In genomic region chr9:84294551-84294950, GRCh38 we compare ENCODE assay signal across 13 cellular contexts. TPM values are rescaled to one million over a fixed set of nuclear protein-coding genes. Genes with fewer than 3 reads are reported as not detected.
DNase-seq lines count a peak whose midpoint lies in the region; ATAC-seq and TF ChIP-seq lines count a peak whose summit lies in the region.
"Had no signal": no experiment of that assay in that cellular context is flagged by ENCODE, and none has a peak within 500 bp of the region (broad histone marks: within the 10 kb centered on the region; RNA-seq: fewer than 3 reads in every experiment).

No MANE protein-coding gene starts in this region.

- POLR2A ChIA-PET in activated naive CD8-positive, alpha-beta T cell treated with anti-CD3 and anti-CD28 coated beads, Interleukin-2, amount 10 ng/mL, durations not matched to agents 7 days and 5 days (lab: Charles Lee) = interaction anchor here (0.9 to 2.1 kb wide), 5 partner anchors 8 to 373 kb away, joined by 3 to 12 read pairs (median 4); partner anchors contain the start of genes HNRNPK, KIF27 and RMI1

- no peak overlapping the region for H2BK12ac ChIP-seq in trophoblast cell (ENCODE audit: low read length)

- no peaks in the 10 kb centered on the region for H3K9me3 Mint-ChIP-seq in activated CD8-positive, alpha-beta memory T cell treated with anti-CD3 and anti-CD28 coated beads, Interleukin-2, amount 10 ng/mL, durations not matched to agents 7 days and 5 days (ENCODE audit: low read depth)
- no peaks in the 10 kb centered on the region for H3K9me3 Mint-ChIP-seq in activated naive CD8-positive, alpha-beta T cell treated with anti-CD3 and anti-CD28 coated beads, Interleukin-2, amount 10 ng/mL, durations not matched to agents 7 days and 5 days
- H3K9me3 Mint-ChIP-seq: central memory CD8-positive, alpha-beta T cell had no signal

- H3K79me2 ChIP-seq in KMS-11 (ENCODE audit: insufficient read depth, low read depth) = no peaks in the 10 kb centered on the region
- H3K79me2 ChIP-seq in trophoblast cell (ENCODE audit: control insufficient read depth, insufficient read depth, low read length, poor library complexity) = no peaks in the 10 kb centered on the region

- no peak overlapping the region for H4K12ac ChIP-seq in trophoblast cell (ENCODE audit: low read depth, low read length)

- H3K4me3 ChIP-seq in KMS-11 (IDR thresholded peaks at IDR 0.05; ENCODE audit: insufficient read depth, low read depth, low read length) = no peak overlapping the region
- H3K4me3 ChIP-seq in trophoblast cell (ENCODE audit: low read depth, low read length) = no peak overlapping the region
- no peak overlapping the region for H3K4me3 ChIP-seq in sigmoid colon
- H3K4me3 ChIP-seq: transverse colon had no signal

- no peaks in the 10 kb centered on the region for H4K20me1 ChIP-seq in KMS-11 (ENCODE audit: insufficient read depth)

- TF ChIP-seq EP300 in sigmoid colon (IDR thresholded peaks at IDR 0.05) = no peak

- intact Hi-C loops in sigmoid colon (cut with DNase I) = no loop called here

- peaks cover 69% of the 10 kb centered on the region for H3K4me1 Mint-ChIP-seq in activated CD8-positive, alpha-beta memory T cell treated with anti-CD3 and anti-CD28 coated beads, Interleukin-2, amount 10 ng/mL, durations not matched to agents 7 days and 5 days
- peaks cover 57% of the 10 kb centered on the region for H3K4me1 Mint-ChIP-seq in activated naive CD8-positive, alpha-beta T cell treated with anti-CD3 and anti-CD28 coated beads, Interleukin-2, amount 10 ng/mL, durations not matched to agents 7 days and 5 days

- H3K23ac ChIP-seq in trophoblast cell (ENCODE audit: low read length) = no peak overlapping the region

- H4K91ac ChIP-seq in trophoblast cell (ENCODE audit: low read depth, low read length) = no peak overlapping the region

- TF ChIP-seq CTCF in KMS-11 (conservative IDR thresholded peaks at IDR 0.05; ENCODE audit: low read depth, low read length) (peak; percentile 25; the same call in 1 of the 2 replicates), sigmoid colon (IDR thresholded peaks at IDR 0.05) (no peak)

- DNase-seq in activated CD8-positive, alpha-beta memory T cell treated with anti-CD3 and anti-CD28 coated beads, Interleukin-2, amount 10 ng/mL, durations not matched to agents 7 days and 5 days = no peak
- DNase-seq in activated CD8-positive, alpha-beta memory T cell treated with anti-CD3 and anti-CD28 coated beads for 24 hours = no peak
- DNase-seq in activated naive CD8-positive, alpha-beta T cell treated with anti-CD3 and anti-CD28 coated beads, Interleukin-2, amount 10 ng/mL, durations not matched to agents 7 days and 5 days = no peak
- DNase-seq in trophoblast cell = peak; percentile 56 to 73
- DNase-seq in NAMALWA (ENCODE audit: low spot score) = no peak
- DNase-seq in sigmoid colon = no peak
- DNase-seq in activated gamma-delta T cell (lab: John Stamatoyannopoulos, UW) = no peak
- DNase-seq: left ventricle myocardium superior, transverse colon had no signal

- peak overlapping the region; percentile 99 for H3K27ac Mint-ChIP-seq in activated CD8-positive, alpha-beta memory T cell treated with anti-CD3 and anti-CD28 coated beads, Interleukin-2, amount 10 ng/mL, durations not matched to agents 7 days and 5 days
- peak overlapping the region; percentile 99 for H3K27ac Mint-ChIP-seq in activated naive CD8-positive, alpha-beta T cell treated with anti-CD3 and anti-CD28 coated beads, Interleukin-2, amount 10 ng/mL, durations not matched to agents 7 days and 5 days

- H3K9ac ChIP-seq in KMS-11 (no peak overlapping the region), trophoblast cell (ENCODE audit: low read length) (no peak overlapping the region)

- H3K27ac ChIP-seq in KMS-11 = no peak overlapping the region
- H3K27ac ChIP-seq in trophoblast cell (ENCODE audit: low read depth, low read length) = no peak overlapping the region
- H3K27ac ChIP-seq in sigmoid colon = no peak overlapping the region

- H3K4me2 ChIP-seq in KMS-11 (no peak overlapping the region), trophoblast cell (ENCODE audit: low read length) (no peak overlapping the region)

- ATAC-seq in activated CD8-positive, alpha-beta memory T cell treated with anti-CD3 and anti-CD28 coated beads, Interleukin-2, amount 10 ng/mL, durations not matched to agents 7 days and 5 days = no peak
- peak; percentile 18 for ATAC-seq in activated naive CD8-positive, alpha-beta T cell treated with anti-CD3 and anti-CD28 coated beads, Interleukin-2, amount 10 ng/mL, durations not matched to agents 7 days and 5 days (ENCODE audit: low read depth)
- ATAC-seq: left ventricle myocardium superior had no signal

- no peaks in the 10 kb centered on the region for H3K79me1 ChIP-seq in trophoblast cell (ENCODE audit: low read length)

- no peak overlapping the region for H3K18ac ChIP-seq in trophoblast cell (ENCODE audit: low read length)

- H2BK120ac ChIP-seq in trophoblast cell (ENCODE audit: insufficient read depth, low read length, poor library complexity) = no peak overlapping the region

- peaks cover 3% of the 10 kb centered on the region for H3K36me3 Mint-ChIP-seq in activated CD8-positive, alpha-beta memory T cell treated with anti-CD3 and anti-CD28 coated beads, Interleukin-2, amount 10 ng/mL, durations not matched to agents 7 days and 5 days
- peaks cover 2% of the 10 kb centered on the region for H3K36me3 Mint-ChIP-seq in activated naive CD8-positive, alpha-beta T cell treated with anti-CD3 and anti-CD28 coated beads, Interleukin-2, amount 10 ng/mL, durations not matched to agents 7 days and 5 days

- H3K36me3 ChIP-seq in KMS-11 (ENCODE audit: insufficient read depth) = no peaks in the 10 kb centered on the region
- no peaks in the 10 kb centered on the region for H3K36me3 ChIP-seq in trophoblast cell (ENCODE audit: control insufficient read depth in 1 of 2, insufficient read depth in 2 of 2, low read length in 2 of 2)
- H3K36me3 ChIP-seq in sigmoid colon = no peaks in the 10 kb centered on the region
- H3K36me3 ChIP-seq: transverse colon had no signal

- H3K4me3 Mint-ChIP-seq in activated CD8-positive, alpha-beta memory T cell treated with anti-CD3 and anti-CD28 coated beads, Interleukin-2, amount 10 ng/mL, durations not matched to agents 7 days and 5 days = no peak overlapping the region
- no peak overlapping the region for H3K4me3 Mint-ChIP-seq in activated naive CD8-positive, alpha-beta T cell treated with anti-CD3 and anti-CD28 coated beads, Interleukin-2, amount 10 ng/mL, durations not matched to agents 7 days and 5 days
- H3K4me3 Mint-ChIP-seq: central memory CD8-positive, alpha-beta T cell had no signal

- WGBS in trophoblast cell (ENCODE audit: extremely low coverage, insufficient coverage, insufficient read length) = no CpG with 5 or more reads among the region's 3 CpGs
- 82 to 90% methylated on average over 3 of the region's 3 CpGs for WGBS in sigmoid colon, 2 donors

- H2AFZ ChIP-seq in KMS-11 (ENCODE audit: low read depth) (no peak overlapping the region), trophoblast cell (ENCODE audit: insufficient read depth, low read length, poor library complexity) (no peak overlapping the region)

- H2AK5ac ChIP-seq in trophoblast cell (ENCODE audit: low read length) = no peak overlapping the region

- H3K27me3 Mint-ChIP-seq in activated CD8-positive, alpha-beta memory T cell treated with anti-CD3 and anti-CD28 coated beads, Interleukin-2, amount 10 ng/mL, durations not matched to agents 7 days and 5 days = no peaks in the 10 kb centered on the region
- no peaks in the 10 kb centered on the region for H3K27me3 Mint-ChIP-seq in activated naive CD8-positive, alpha-beta T cell treated with anti-CD3 and anti-CD28 coated beads, Interleukin-2, amount 10 ng/mL, durations not matched to agents 7 days and 5 days

- H2BK5ac ChIP-seq in trophoblast cell (ENCODE audit: low read depth, low read length, poor library complexity) = no peak overlapping the region

- H3K27me3 ChIP-seq in KMS-11 (ENCODE audit: insufficient read depth, low read depth) = no peaks in the 10 kb centered on the region
- H3K27me3 ChIP-seq in trophoblast cell (ENCODE audit: insufficient read depth, low read length) = no peaks in the 10 kb centered on the region
- no peaks in the 10 kb centered on the region for H3K27me3 ChIP-seq in sigmoid colon
- H3K27me3 ChIP-seq: transverse colon had no signal

- H3K4me1 ChIP-seq in KMS-11 (ENCODE audit: low read depth, poor library complexity, severe bottlenecking) = peaks cover 38% of the 10 kb centered on the region
- no peaks in the 10 kb centered on the region for H3K4me1 ChIP-seq in trophoblast cell (ENCODE audit: control insufficient read depth in 1 of 2, insufficient read depth in 2 of 2, low read length in 2 of 2)
- H3K4me1 ChIP-seq in sigmoid colon = peaks cover 0 to 4% (median 0%) of the 10 kb centered on the region in 4 donors

- H3K14ac ChIP-seq in trophoblast cell (ENCODE audit: low read length) = no peak overlapping the region

- no peak overlapping the region for H4K8ac ChIP-seq in trophoblast cell (ENCODE audit: low read depth, low read length)

- CTCF ChIA-PET in activated CD8-positive, alpha-beta memory T cell treated with anti-CD3 and anti-CD28 coated beads, Interleukin-2, amount 10 ng/mL, durations not matched to agents 7 days and 5 days (lab: Charles Lee) = interaction anchor here (0.9 to 4.2 kb wide), 11 partner anchors 9 to 374 kb away, joined by 3 to 19 read pairs (median 4); partner anchors contain the start of gene KIF27

- no peaks in the 10 kb centered on the region for H3K9me3 ChIP-seq in trophoblast cell (ENCODE audit: insufficient read depth, low read depth, low read length)
- no peaks in the 10 kb centered on the region for H3K9me3 ChIP-seq in sigmoid colon
- H3K9me3 ChIP-seq: transverse colon had no signal

- no peak for TF ChIP-seq POLR2A in sigmoid colon (IDR thresholded peaks at IDR 0.05)

- H3K4ac ChIP-seq in trophoblast cell (ENCODE audit: low read depth, low read length) = no peak overlapping the region

RNA-seq across cellular contexts. Expression of gene SLC28A3, which starts 46.0 kb away (rescaled TPM):
- total RNA-seq in activated CD8-positive, alpha-beta memory T cell treated with anti-CD3 and anti-CD28 coated beads, Interleukin-2, amount 10 ng/mL, durations not matched to agents 7 days and 5 days = under 1 TPM; 0.09 to 0.45 TPM
- under 1 TPM; 0.06 to 0.11 TPM for total RNA-seq in activated naive CD8-positive, alpha-beta T cell treated with anti-CD3 and anti-CD28 coated beads, Interleukin-2, amount 10 ng/mL, durations not matched to agents 7 days and 5 days
- polyA plus RNA-seq in trophoblast cell (2013) = 2.6 and 2.8 TPM in 2 replicates
- total RNA-seq in sigmoid colon = not detected
- 1 to 10 TPM in 1 of 3 donors, under 1 TPM in 1, not detected in 1; 0.23 to 2.4 TPM for polyA plus RNA-seq in sigmoid colon
- total RNA-seq: NCI-H460, pulmonary artery endothelial cell had no signal

Comparison
In these comparisons a context has a peak if more than half of its experiments do, and no peak if none do; other contexts are left out.
1. DNase-seq: peak in trophoblast cell (2 of 2); none in activated CD8-positive, alpha-beta memory T cell treated with anti-CD3 and anti-CD28 coated beads, Interleukin-2, amount 10 ng/mL, durations not matched to agents 7 days and 5 days (single experiment), activated CD8-positive, alpha-beta memory T cell treated with anti-CD3 and anti-CD28 coated beads for 24 hours (single experiment), activated naive CD8-positive, alpha-beta T cell treated with anti-CD3 and anti-CD28 coated beads, Interleukin-2, amount 10 ng/mL, durations not matched to agents 7 days and 5 days (single experiment), NAMALWA (single experiment), sigmoid colon (single experiment) and activated gamma-delta T cell (single experiment).